ENCODE assay signal across 25 cellular contexts in the genomic region with DNA sequence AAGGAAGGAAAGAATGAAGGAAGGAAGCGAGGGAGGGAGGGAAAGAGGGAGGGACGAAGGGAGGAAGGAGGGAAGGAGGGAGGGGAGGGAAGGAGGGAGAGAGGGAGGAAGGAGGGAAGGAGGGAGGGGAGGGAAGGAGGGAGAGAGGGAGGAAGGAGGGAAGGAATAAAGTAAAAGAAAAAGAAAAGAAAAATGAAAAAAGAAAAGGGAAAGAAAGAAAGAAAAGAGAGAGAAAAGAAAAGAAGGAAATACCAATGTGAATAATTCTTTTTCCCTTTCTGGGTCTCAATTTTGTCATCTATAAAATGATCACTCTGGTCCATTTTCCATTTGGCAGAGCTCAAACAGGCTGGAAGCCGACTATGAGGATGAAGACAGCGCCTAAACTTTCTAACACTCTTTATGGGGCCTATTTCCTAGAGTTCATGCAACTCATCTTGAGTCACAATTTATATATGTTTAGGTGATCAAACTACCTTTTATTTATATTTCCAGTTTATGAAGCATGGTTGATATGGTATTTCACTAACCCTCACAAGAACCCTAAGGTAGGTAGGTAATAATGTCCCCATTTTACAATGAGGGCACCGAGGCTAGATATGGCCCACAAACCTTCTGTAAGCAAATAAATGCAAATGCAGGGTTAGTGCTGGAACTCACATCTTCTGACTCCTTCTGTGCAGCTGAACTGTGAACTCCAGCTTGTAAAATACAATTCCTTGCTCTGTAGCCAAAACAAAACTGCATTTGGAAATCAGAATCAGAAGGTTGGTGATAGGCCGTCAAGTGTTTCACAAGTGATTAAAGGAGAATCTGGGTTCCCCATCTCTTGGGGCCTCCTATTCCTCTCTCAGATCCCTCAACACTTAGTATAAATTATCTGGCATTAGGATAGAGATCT.
"Had no signal": no experiment of that assay in that cellular context is flagged by ENCODE, and none has a peak within 500 bp of the region (broad histone marks: within the 10 kb centered on the region; RNA-seq: fewer than 3 reads in every experiment).

No MANE protein-coding gene starts in this region.

- DNase-seq: activated B cell treated with CpG ODN at 0.5 μM for 24 hours; activated CD4-positive, alpha-beta memory T cell treated with anti-CD3 and anti-CD28 coated beads, Interleukin-2, amount 10 ng/mL, durations not matched to agents 7 days and 5 days; activated CD4-positive, alpha-beta T cell treated with anti-CD3 and anti-CD28 coated beads for 48 hours; activated effector memory CD4-positive, alpha-beta T cell treated with anti-CD3 and anti-CD28 coated beads, Interleukin-2, amount 50 U/mL, for 16 hours; activated naive CD4-positive, alpha-beta T cell treated with anti-CD3 and anti-CD28 coated beads, Interleukin-2, amount 10 ng/mL, durations not matched to agents 7 days and 5 days; activated T-cell treated with anti-CD3 and anti-CD28 coated beads for 4 hours; amygdala; cerebellar nuclear complex; cortex of kidney; hypothalamus; mucosa of descending colon; stimulated activated CD4-positive, alpha-beta T cell treated with anti-CD3 and anti-CD28 coated beads, Interleukin-1b, Interleukin-23, amount 100 ng/mL, for 48 hours; substantia nigra; T-helper 1 cell; T-helper 9 cell; thyroid gland had no signal

- H3K9me3 ChIP-seq: mucosa of descending colon, prostate gland, right atrium auricular region, thyroid gland had no signal

- H3K27ac ChIP-seq: prostate gland, right atrium auricular region, thyroid gland had no signal

- FAIRE-seq: frontal cortex, islet of Langerhans, urothelium cell line had no signal

- H3K36me3 ChIP-seq: prostate gland, right atrium auricular region, thyroid gland had no signal

- H3K27me3 ChIP-seq: right atrium auricular region, thyroid gland had no signal

- H3K27ac Mint-ChIP-seq: activated B cell treated with CpG ODN at 0.5 μM for 24 hours; activated CD4-positive, alpha-beta memory T cell treated with anti-CD3 and anti-CD28 coated beads, Interleukin-2, amount 10 ng/mL, durations not matched to agents 7 days and 5 days; activated naive CD4-positive, alpha-beta T cell treated with anti-CD3 and anti-CD28 coated beads, Interleukin-2, amount 10 ng/mL, durations not matched to agents 7 days and 5 days; memory B cell; stimulated activated naive CD8-positive, alpha-beta T cell treated with anti-CD3 and anti-CD28 coated beads, Interleukin-15, Interleukin-2, amounts not matched to agents 100 ng/mL and 50 ng/mL, for 24 hours had no signal

- H3K36me3 Mint-ChIP-seq: activated naive CD4-positive, alpha-beta T cell treated with anti-CD3 and anti-CD28 coated beads, Interleukin-2, amount 10 ng/mL, durations not matched to agents 7 days and 5 days; memory B cell had no signal

- H3K4me1 Mint-ChIP-seq: activated B cell treated with CpG ODN at 0.5 μM for 24 hours, memory B cell had no signal

- H3K4me1 ChIP-seq: prostate gland had no signal

- H3K4me3 Mint-ChIP-seq: activated B cell treated with CpG ODN at 0.5 μM for 24 hours; activated CD4-positive, alpha-beta memory T cell treated with anti-CD3 and anti-CD28 coated beads, Interleukin-2, amount 10 ng/mL, durations not matched to agents 7 days and 5 days; activated naive CD4-positive, alpha-beta T cell treated with anti-CD3 and anti-CD28 coated beads, Interleukin-2, amount 10 ng/mL, durations not matched to agents 7 days and 5 days; memory B cell; neural crest cell; stimulated activated naive CD8-positive, alpha-beta T cell treated with anti-CD3 and anti-CD28 coated beads, Interleukin-15, Interleukin-2, amounts not matched to agents 100 ng/mL and 50 ng/mL, for 24 hours had no signal

- H3K27me3 Mint-ChIP-seq: stimulated activated naive CD8-positive, alpha-beta T cell treated with anti-CD3 and anti-CD28 coated beads, Interleukin-15, Interleukin-2, amounts not matched to agents 100 ng/mL and 50 ng/mL, for 24 hours had no signal

- ATAC-seq: esophagus mucosa, mucosa of descending colon had no signal

- H3K4me3 ChIP-seq: mucosa of descending colon, prostate gland, right atrium auricular region, thyroid gland had no signal
